In the genomic region with DNA sequence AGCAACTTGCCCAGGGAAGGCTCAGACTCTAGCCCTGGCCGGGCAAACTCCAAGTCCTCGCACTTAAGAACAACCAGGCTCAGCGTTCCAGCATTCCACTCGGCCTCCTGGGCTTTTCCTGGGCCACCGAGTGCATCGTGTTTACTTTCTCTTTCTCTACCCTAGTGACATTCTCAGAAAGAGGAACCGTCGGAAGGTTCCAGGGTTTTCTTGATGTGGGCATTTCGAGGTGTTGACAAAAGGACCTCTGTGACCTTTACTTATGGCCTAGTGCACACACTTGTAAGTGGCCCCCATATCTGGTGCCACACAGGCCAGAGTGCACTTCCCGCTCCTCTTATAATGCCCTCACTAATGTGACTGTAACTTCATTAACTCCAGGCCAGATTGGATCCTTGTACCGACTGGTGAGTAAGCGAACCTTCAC, we compare ENCODE assay signal across 14 cellular contexts. TPM values are rescaled to one million over a fixed set of nuclear protein-coding genes. Genes with fewer than 3 reads are reported as not detected.
A peak's percentile ranks its signal among the peaks of the same experiment; 100 is the strongest.
DNase-seq lines count a peak whose midpoint lies in the region; ATAC-seq and TF ChIP-seq lines count a peak whose summit lies in the region.
"Had no signal": no experiment of that assay in that cellular context is flagged by ENCODE, and none has a peak within 500 bp of the region (broad histone marks: within the 10 kb centered on the region; RNA-seq: fewer than 3 reads in every experiment).

No MANE protein-coding gene starts in this region.

- H3K4me3 ChIP-seq in right lobe of liver (no peak overlapping the region), stomach (no peak overlapping the region)
- H3K4me3 ChIP-seq: ascending aorta had no signal

- TF ChIP-seq POLR2A in right lobe of liver (IDR thresholded peaks at IDR 0.05) (no peak), stomach (IDR thresholded peaks at IDR 0.05) (no peak)

- peak; percentile 49 for DNase-seq in activated CD4-positive, alpha-beta T cell treated with anti-CD3 and anti-CD28 coated beads, Interleukin-2, amount 10 ng/mL, durations not matched to agents 7 days and 5 days
- no peak for DNase-seq in activated CD4-positive, alpha-beta T cell treated with anti-CD3 and anti-CD28 coated beads, Interleukin-2, amount 50 U/mL, for 48 hours
- DNase-seq in activated B cell treated with CpG ODN at 0.5 μM for 24 hours (no peak), right lobe of liver (peak in 1 of 3 donors; percentile 58), stomach (no peak), AML-193 (lab: John Stamatoyannopoulos, UW) (no peak), HCEC 1CT (no peak)
- DNase-seq: activated CD4-positive, CD25-positive, alpha-beta regulatory T cell treated with anti-CD3 and anti-CD28 coated beads, Interleukin-2, amount 50 U/mL, for 72 hours; islet precursor cell had no signal

- no peak for ATAC-seq in activated B cell treated with CpG ODN at 0.5 μM for 24 hours (ENCODE audit: low read depth)
- no peak for ATAC-seq in right lobe of liver
- ATAC-seq in HG03025 (IDR thresholded peaks at IDR 0.05; ENCODE audit: low FRiP score, unreplicated experiment), result no peak

- peak overlapping the region; percentile 46 for H3K4me3 Mint-ChIP-seq in activated CD4-positive, alpha-beta T cell treated with anti-CD3 and anti-CD28 coated beads, Interleukin-2, amount 10 ng/mL, durations not matched to agents 7 days and 5 days
- H3K4me3 Mint-ChIP-seq in activated B cell treated with CpG ODN at 0.5 μM for 24 hours, result peak overlapping the region; percentile 74

- POLR2A ChIA-PET in activated CD4-positive, alpha-beta T cell treated with anti-CD3 and anti-CD28 coated beads, Interleukin-2, amount 10 ng/mL, durations not matched to agents 7 days and 5 days (lab: Charles Lee), result no interaction called here
- POLR2A ChIA-PET in activated B cell treated with CpG ODN at 0.5 μM for 24 hours (lab: Charles Lee), result interaction anchor here (1.6 kb wide), 1 partner anchor 22 kb away, joined by 5 read pairs; no protein-coding TSS in a partner anchor

- peaks cover 2% of the 10 kb centered on the region for H3K27me3 Mint-ChIP-seq in activated CD4-positive, alpha-beta T cell treated with anti-CD3 and anti-CD28 coated beads, Interleukin-2, amount 10 ng/mL, durations not matched to agents 7 days and 5 days
- no peaks in the 10 kb centered on the region for H3K27me3 Mint-ChIP-seq in activated B cell treated with CpG ODN at 0.5 μM for 24 hours

- H3K36me3 ChIP-seq in right lobe of liver (no peaks in the 10 kb centered on the region), stomach (peaks cover 0 to 1% (median 0%) of the 10 kb centered on the region in 4 donors)
- H3K36me3 ChIP-seq: ascending aorta had no signal

- peak overlapping the region; percentile 59 to 96 (median 86) for H3K27ac ChIP-seq in right lobe of liver
- H3K27ac ChIP-seq in stomach, result peak overlapping the region in 4 of 5 donors; percentile 29 to 69 (median 40)
- H3K27ac ChIP-seq: ascending aorta, RWPE1 had no signal

- intact Hi-C loops in activated B cell treated with CpG ODN at 0.5 μM for 24 hours (cut with micrococcal nuclease) (no loop called here), right lobe of liver (cut with DNase I) (no loop called here), stomach (cut with DNase I; ENCODE audit: low total_unique reads) (no loop called here)

- H3K4me1 Mint-ChIP-seq in activated CD4-positive, alpha-beta T cell treated with anti-CD3 and anti-CD28 coated beads, Interleukin-2, amount 10 ng/mL, durations not matched to agents 7 days and 5 days, result peaks cover 43% of the 10 kb centered on the region
- peaks cover 50% of the 10 kb centered on the region for H3K4me1 Mint-ChIP-seq in activated B cell treated with CpG ODN at 0.5 μM for 24 hours

- H3K27ac Mint-ChIP-seq in activated CD4-positive, alpha-beta T cell treated with anti-CD3 and anti-CD28 coated beads, Interleukin-2, amount 10 ng/mL, durations not matched to agents 7 days and 5 days, result peak overlapping the region; percentile 97
- H3K27ac Mint-ChIP-seq in activated B cell treated with CpG ODN at 0.5 μM for 24 hours, result peak overlapping the region; percentile 96

- no peaks in the 10 kb centered on the region for H3K27me3 ChIP-seq in right lobe of liver
- H3K27me3 ChIP-seq in stomach, result no peaks in the 10 kb centered on the region
- H3K27me3 ChIP-seq: ascending aorta had no signal

- H3K9me3 ChIP-seq in right lobe of liver (no peaks in the 10 kb centered on the region), stomach (no peaks in the 10 kb centered on the region)
- H3K9me3 ChIP-seq: ascending aorta had no signal

- no peak for TF ChIP-seq EP300 in stomach (IDR thresholded peaks at IDR 0.05)

- H3K4me1 ChIP-seq in right lobe of liver (peaks cover 0 to 22% (median 3%) of the 10 kb centered on the region in 4 donors), stomach (peaks cover 15 to 38% (median 31%) of the 10 kb centered on the region in 4 donors)

- TF ChIP-seq CTCF in activated B cell treated with CpG ODN at 0.5 μM for 24 hours (IDR thresholded peaks at IDR 0.05) (no peak), right lobe of liver (IDR thresholded peaks at IDR 0.05) (no peak), stomach (IDR thresholded peaks at IDR 0.05) (no peak)

- WGBS in right lobe of liver (ENCODE audit: insufficient coverage, low coverage, low lambda C conversion rate, missing lambda C conversion rate), result 34% methylated on average over 10 of the region's 12 CpGs
- WGBS in stomach, 5 donors, result 43 to 64% (median 46%) methylated on average over 9 to 12 of the region's 12 CpGs

- peaks cover 2% of the 10 kb centered on the region for H3K9me3 Mint-ChIP-seq in activated CD4-positive, alpha-beta T cell treated with anti-CD3 and anti-CD28 coated beads, Interleukin-2, amount 10 ng/mL, durations not matched to agents 7 days and 5 days
- no peaks in the 10 kb centered on the region for H3K9me3 Mint-ChIP-seq in activated B cell treated with CpG ODN at 0.5 μM for 24 hours

- CTCF ChIA-PET in activated CD4-positive, alpha-beta T cell treated with anti-CD3 and anti-CD28 coated beads, Interleukin-2, amount 10 ng/mL, durations not matched to agents 7 days and 5 days (lab: Charles Lee), result interaction anchor here (0.7 to 3.7 kb wide), 3 partner anchors 13 to 171 kb away, joined by 3 to 25 read pairs (median 3); no protein-coding TSS in a partner anchor
- CTCF ChIA-PET in activated B cell treated with CpG ODN at 0.5 μM for 24 hours (lab: Charles Lee), result interaction anchor here (1.1 kb wide), 1 partner anchor 22 kb away, joined by 3 read pairs; no protein-coding TSS in a partner anchor

- peaks cover 6% of the 10 kb centered on the region for H3K36me3 Mint-ChIP-seq in activated CD4-positive, alpha-beta T cell treated with anti-CD3 and anti-CD28 coated beads, Interleukin-2, amount 10 ng/mL, durations not matched to agents 7 days and 5 days (ENCODE audit: low read depth)
- peaks cover 9% of the 10 kb centered on the region for H3K36me3 Mint-ChIP-seq in activated B cell treated with CpG ODN at 0.5 μM for 24 hours (ENCODE audit: low read depth)

RNA-seq across cellular contexts. Expression of a gene that starts 3.1 kb away (rescaled TPM):
- total RNA-seq in activated CD4-positive, alpha-beta T cell treated with anti-CD3 and anti-CD28 coated beads, Interleukin-2, amount 10 ng/mL, durations not matched to agents 7 days and 5 days, result 10 to 100 TPM; 43.2 to 45.5 TPM
- total RNA-seq in activated B cell treated with CpG ODN at 0.5 μM for 24 hours (62.8 and 72.3 TPM in 2 replicates), right lobe of liver (10 to 100 TPM; 11.2 to 20.7 (median 18.8) TPM), stomach (100 to 1,000 TPM in 1 of 5 donors, 10 to 100 TPM in 4; 17.4 to 144 (median 71.2) TPM)
- polyA plus RNA-seq in stomach, result 10 to 100 TPM in 1 of 3 donors, 1 to 10 TPM in 2; 6.0 to 10.3 (median 7.5) TPM

RNA-seq across cellular contexts. Expression of a gene that starts 11.8 kb away (rescaled TPM):
- total RNA-seq in activated CD4-positive, alpha-beta T cell treated with anti-CD3 and anti-CD28 coated beads, Interleukin-2, amount 10 ng/mL, durations not matched to agents 7 days and 5 days, result not detected
- total RNA-seq in activated B cell treated with CpG ODN at 0.5 μM for 24 hours (not detected in 2 replicates), right lobe of liver (10 to 100 TPM; 26.5 to 59.6 (median 30.2) TPM), stomach (not detected)
- not detected for polyA plus RNA-seq in stomach
- total RNA-seq: ascending aorta, HT-29, renal cortical epithelial cell had no signal

Comparison
In these comparisons a context has a peak if more than half of its experiments do, and no peak if none do; other contexts are left out.
1. RNA of a gene that starts 11.8 kb away (total RNA-seq): 26.5 to 59.6 TPM in right lobe of liver; not detected in activated B cell treated with CpG ODN at 0.5 μM for 24 hours, not detected in activated CD4-positive, alpha-beta T cell treated with anti-CD3 and anti-CD28 coated beads, Interleukin-2, amount 10 ng/mL, durations not matched to agents 7 days and 5 days and not detected in stomach; every median in the first group is over 10 times any median in the second.